In genomic region chr16:13995194-13995593, GRCh38 we compare ENCODE assay signal across 1 cellular context.
TF ChIP-seq lines count a peak whose summit lies in the region.

No MANE protein-coding gene starts in this region.

TF ChIP-seq in HepG2, 621 proteins besides CTCF, POLR2A, EP300 and RAD21 (continued from another document and continues in another):
- TF ChIP-seq NFE2L1 (CRISPR knock-in tag; IDR thresholded peaks at IDR 0.05; ENCODE audit: borderline replicate concordance) (no peak), ZNF12 (CRISPR knock-in tag; IDR thresholded peaks at IDR 0.05) (no peak), ZNF83 (CRISPR knock-in tag; IDR thresholded peaks at IDR 0.05; ENCODE audit: borderline replicate concordance) (no peak), GTF2F1 (IDR thresholded peaks at IDR 0.05; ENCODE audit: low read length) (no peak), ZNF276 (CRISPR knock-in tag; IDR thresholded peaks at IDR 0.05; ENCODE audit: low read depth) (no peak), PAF1 (CRISPR knock-in tag; IDR thresholded peaks at IDR 0.05) (no peak), TIGD3 (CRISPR knock-in tag; IDR thresholded peaks at IDR 0.05; ENCODE audit: borderline replicate concordance) (0 out of 2 replicates have a peak, but pooled peaks have one; percentile 19), FOXK2 (IDR thresholded peaks at IDR 0.05) (no peak), ZNF788 (CRISPR knock-in tag; IDR thresholded peaks at IDR 0.05; ENCODE audit: borderline replicate concordance) (no peak), MEF2D (CRISPR knock-in tag; IDR thresholded peaks at IDR 0.05) (0 out of 2 replicates have a peak, but pooled peaks have one; percentile 35), ZSCAN25 (CRISPR knock-in tag; IDR thresholded peaks at IDR 0.05) (0 out of 2 replicates have a peak, but pooled peaks have one; percentile 17), JDP2 (CRISPR knock-in tag; IDR thresholded peaks at IDR 0.05; ENCODE audit: borderline replicate concordance) (no peak), ZNF841 (CRISPR knock-in tag; IDR thresholded peaks at IDR 0.05; ENCODE audit: borderline replicate concordance) (no peak), BRF2 (CRISPR knock-in tag; IDR thresholded peaks at IDR 0.05) (0 out of 2 replicates have a peak, but pooled peaks have one; percentile 57), MXD3 (CRISPR knock-in tag; IDR thresholded peaks at IDR 0.05) (no peak), SMAD1 (CRISPR knock-in tag; IDR thresholded peaks at IDR 0.05; ENCODE audit: borderline replicate concordance, low read depth) (no peak), AHDC1 (CRISPR knock-in tag; IDR thresholded peaks at IDR 0.05; ENCODE audit: borderline replicate concordance) (peak; percentile 86; the same call in 1 of the 2 replicates), ATRX (CRISPR knock-in tag; IDR thresholded peaks at IDR 0.05; ENCODE audit: borderline replicate concordance) (no peak), ZKSCAN5 (CRISPR knock-in tag; IDR thresholded peaks at IDR 0.05) (no peak), RARA (CRISPR knock-in tag; IDR thresholded peaks at IDR 0.05) (peak; percentile 87), ZMYM2 (CRISPR knock-in tag; IDR thresholded peaks at IDR 0.05) (peak; percentile 90), RERE (CRISPR knock-in tag; IDR thresholded peaks at IDR 0.05; ENCODE audit: low read depth) (no peak), SNAI1 (CRISPR knock-in tag; IDR thresholded peaks at IDR 0.05; ENCODE audit: borderline replicate concordance) (no peak), TP53 (CRISPR knock-in tag; conservative IDR thresholded peaks at IDR 0.05) (no peak), HNF4A (CRISPR knock-in tag; IDR thresholded peaks at IDR 0.05) (peak; percentile 93), ESRRA (CRISPR knock-in tag; IDR thresholded peaks at IDR 0.05; ENCODE audit: low read depth) (peak; percentile 45; the same call in 1 of the 2 replicates), DR1 (CRISPR knock-in tag; IDR thresholded peaks at IDR 0.05) (no peak), ARHGAP35 (CRISPR knock-in tag; IDR thresholded peaks at IDR 0.05; ENCODE audit: borderline replicate concordance) (no peak)
- TF ChIP-seq, protein P1, sequence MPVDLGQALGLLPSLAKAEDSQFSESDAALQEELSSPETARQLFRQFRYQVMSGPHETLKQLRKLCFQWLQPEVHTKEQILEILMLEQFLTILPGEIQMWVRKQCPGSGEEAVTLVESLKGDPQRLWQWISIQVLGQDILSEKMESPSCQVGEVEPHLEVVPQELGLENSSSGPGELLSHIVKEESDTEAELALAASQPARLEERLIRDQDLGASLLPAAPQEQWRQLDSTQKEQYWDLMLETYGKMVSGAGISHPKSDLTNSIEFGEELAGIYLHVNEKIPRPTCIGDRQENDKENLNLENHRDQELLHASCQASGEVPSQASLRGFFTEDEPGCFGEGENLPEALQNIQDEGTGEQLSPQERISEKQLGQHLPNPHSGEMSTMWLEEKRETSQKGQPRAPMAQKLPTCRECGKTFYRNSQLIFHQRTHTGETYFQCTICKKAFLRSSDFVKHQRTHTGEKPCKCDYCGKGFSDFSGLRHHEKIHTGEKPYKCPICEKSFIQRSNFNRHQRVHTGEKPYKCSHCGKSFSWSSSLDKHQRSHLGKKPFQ (CRISPR knock-in tag; IDR thresholded peaks at IDR 0.05; ENCODE audit: insufficient replicate concordance), result no peak
- TF ChIP-seq, protein P2, sequence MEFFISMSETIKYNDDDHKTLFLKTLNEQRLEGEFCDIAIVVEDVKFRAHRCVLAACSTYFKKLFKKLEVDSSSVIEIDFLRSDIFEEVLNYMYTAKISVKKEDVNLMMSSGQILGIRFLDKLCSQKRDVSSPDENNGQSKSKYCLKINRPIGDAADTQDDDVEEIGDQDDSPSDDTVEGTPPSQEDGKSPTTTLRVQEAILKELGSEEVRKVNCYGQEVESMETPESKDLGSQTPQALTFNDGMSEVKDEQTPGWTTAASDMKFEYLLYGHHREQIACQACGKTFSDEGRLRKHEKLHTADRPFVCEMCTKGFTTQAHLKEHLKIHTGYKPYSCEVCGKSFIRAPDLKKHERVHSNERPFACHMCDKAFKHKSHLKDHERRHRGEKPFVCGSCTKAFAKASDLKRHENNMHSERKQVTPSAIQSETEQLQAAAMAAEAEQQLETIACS (CRISPR knock-in tag; IDR thresholded peaks at IDR 0.05), result no peak
- TF ChIP-seq, protein P3, sequence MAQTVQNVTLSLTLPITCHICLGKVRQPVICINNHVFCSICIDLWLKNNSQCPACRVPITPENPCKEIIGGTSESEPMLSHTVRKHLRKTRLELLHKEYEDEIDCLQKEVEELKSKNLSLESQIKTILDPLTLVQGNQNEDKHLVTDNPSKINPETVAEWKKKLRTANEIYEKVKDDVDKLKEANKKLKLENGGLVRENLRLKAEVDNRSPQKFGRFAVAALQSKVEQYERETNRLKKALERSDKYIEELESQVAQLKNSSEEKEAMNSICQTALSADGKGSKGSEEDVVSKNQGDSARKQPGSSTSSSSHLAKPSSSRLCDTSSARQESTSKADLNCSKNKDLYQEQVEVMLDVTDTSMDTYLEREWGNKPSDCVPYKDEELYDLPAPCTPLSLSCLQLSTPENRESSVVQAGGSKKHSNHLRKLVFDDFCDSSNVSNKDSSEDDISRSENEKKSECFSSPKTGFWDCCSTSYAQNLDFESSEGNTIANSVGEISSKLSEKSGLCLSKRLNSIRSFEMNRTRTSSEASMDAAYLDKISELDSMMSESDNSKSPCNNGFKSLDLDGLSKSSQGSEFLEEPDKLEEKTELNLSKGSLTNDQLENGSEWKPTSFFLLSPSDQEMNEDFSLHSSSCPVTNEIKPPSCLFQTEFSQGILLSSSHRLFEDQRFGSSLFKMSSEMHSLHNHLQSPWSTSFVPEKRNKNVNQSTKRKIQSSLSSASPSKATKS (CRISPR knock-in tag; IDR thresholded peaks at IDR 0.05), result no peak
